19 cellular contexts compared by ENCODE assay signal in genomic region chr2:129914538-129915302, GRCh38.
DNase-seq lines count a peak whose midpoint lies in the region; ATAC-seq, FAIRE-seq and TF ChIP-seq lines count a peak whose summit lies in the region.
"Had no signal": no experiment of that assay in that cellular context is flagged by ENCODE, and none has a peak within 500 bp of the region (broad histone marks: within the 10 kb centered on the region; RNA-seq: fewer than 3 reads in every experiment).

No MANE protein-coding gene starts in this region.

- peaks cover 26% of the 10 kb centered on the region for H3K36me3 Mint-ChIP-seq in natural killer cell treated with Interleukin-12 subunit alpha and Interleukin-12 subunit beta and Interleukin-15 and Interleukin-18, amount 100 ng/mL, for 72 hours

- H3K4me3 Mint-ChIP-seq in natural killer cell treated with Interleukin-12 subunit alpha and Interleukin-12 subunit beta and Interleukin-15 and Interleukin-18, amount 100 ng/mL, for 72 hours, result no peak overlapping the region
- H3K4me3 Mint-ChIP-seq: HFFc6 had no signal

- H3K23ac ChIP-seq in neuronal stem cell (ENCODE audit: low read depth, low read length, poor library complexity), result peak overlapping the region; percentile 82

- peak overlapping the region; percentile 10 for H2BK15ac ChIP-seq in neuronal stem cell (ENCODE audit: low read length)

- DNase-seq in GM12891 (ENCODE audit: insufficient read length, low spot score) (no peak), LNCaP clone FGC (ENCODE audit: low read depth) (peak; percentile 3), esophagus muscularis mucosa (ENCODE audit: extremely low spot score) (peak; percentile 79), neuronal stem cell (ENCODE audit: low spot score) (no peak), NCI-H1436 treated with DMSO at 0.1 percent for 48 hours (lab: John Stamatoyannopoulos, UW) (no peak)
- no peak for DNase-seq in natural killer cell treated with Interleukin-12 subunit alpha and Interleukin-12 subunit beta and Interleukin-15 and Interleukin-18, amount 100 ng/mL, for 72 hours (ENCODE audit: low spot score)
- no peak for DNase-seq in activated naive CD4-positive, alpha-beta T cell treated with Interleukin-2 at 50 U/mL for 16 hours
- DNase-seq: ACHN; AML-193; COR-L47; HFFc6; MM.1S; NCI-H1092 treated with DMSO at 0.1 percent for 48 hours; NCI-H1694; NCI-H2107; NCI-H226; NCI-H526 treated with DMSO at 0.1 percent for 48 hours; NK-92 treated with Interleukin-12 subunit alpha and Interleukin-12 subunit beta, amount 100 ng/mL, for 24 hours; SIG-M5 had no signal

- H3K4me2 ChIP-seq in neuronal stem cell (ENCODE audit: insufficient read depth, low read length, poor library complexity, severe bottlenecking), result no peak overlapping the region

- H3K9me3 ChIP-seq in esophagus muscularis mucosa (peaks cover 0 to 24% (median 23%) of the 10 kb centered on the region in 4 donors), neuronal stem cell (replicated peaks in 1 of 2; ENCODE audit: control insufficient read depth in 2 of 2, insufficient read depth in 1 of 2, low read depth in 1 of 2, low read length in 2 of 2) (peaks cover 0 to 4% of the 10 kb centered on the region in 2 donors)

- H3K4me3 ChIP-seq in LNCaP clone FGC (ENCODE audit: low read depth, low read length), result no peak overlapping the region
- no peak overlapping the region for H3K4me3 ChIP-seq in esophagus muscularis mucosa
- H3K4me3 ChIP-seq in neuronal stem cell (ENCODE audit: low read length in 2 of 2), result peak overlapping the region in 1 of 2 donors; percentile 48

- FAIRE-seq in GM12891 (lab: Jason Lieb, UNC), result peak; percentile 52

- H3K4me1 Mint-ChIP-seq in natural killer cell treated with Interleukin-12 subunit alpha and Interleukin-12 subunit beta and Interleukin-15 and Interleukin-18, amount 100 ng/mL, for 72 hours (ENCODE audit: low read depth in 2 of 2), result no peaks in the 10 kb centered on the region

- ATAC-seq in natural killer cell treated with Interleukin-12 subunit alpha and Interleukin-12 subunit beta and Interleukin-15 and Interleukin-18, amount 100 ng/mL, for 72 hours, result no peak

- no peak for TF ChIP-seq POLR2A in GM12891 (IDR thresholded peaks at IDR 0.05; ENCODE audit: low read depth, low read length)
- no peak for TF ChIP-seq POLR2A in esophagus muscularis mucosa (IDR thresholded peaks at IDR 0.05; ENCODE audit: low read depth)

- no peak overlapping the region for H2AFZ ChIP-seq in neuronal stem cell (ENCODE audit: low read length)

- H3K9ac ChIP-seq in neuronal stem cell (ENCODE audit: low read depth, low read length, poor library complexity), result peak overlapping the region; percentile 71

- H3K27me3 Mint-ChIP-seq in natural killer cell treated with Interleukin-12 subunit alpha and Interleukin-12 subunit beta and Interleukin-15 and Interleukin-18, amount 100 ng/mL, for 72 hours, result peaks cover 8 to 43% of the 10 kb centered on the region in 2 donors

- no peak overlapping the region for H3K18ac ChIP-seq in neuronal stem cell (ENCODE audit: low read length)

- H2BK120ac ChIP-seq in neuronal stem cell (ENCODE audit: low read depth, low read length), result no peak overlapping the region

- TF ChIP-seq CTCF in LNCaP clone FGC (IDR thresholded peaks at IDR 0.05; ENCODE audit: control insufficient read depth, extremely low read depth, insufficient read depth) (no peak), esophagus muscularis mucosa (IDR thresholded peaks at IDR 0.05) (no peak)

- no peak overlapping the region for H4K91ac ChIP-seq in neuronal stem cell (ENCODE audit: low read depth, low read length, poor library complexity)

- TF ChIP-seq EP300 in esophagus muscularis mucosa (IDR thresholded peaks at IDR 0.05), result no peak

- no peak overlapping the region for H3K27ac Mint-ChIP-seq in natural killer cell treated with Interleukin-12 subunit alpha and Interleukin-12 subunit beta and Interleukin-15 and Interleukin-18, amount 100 ng/mL, for 72 hours
- H3K27ac Mint-ChIP-seq: HFFc6 had no signal

- H3K79me1 ChIP-seq in neuronal stem cell (ENCODE audit: low read depth, low read length), result no peaks in the 10 kb centered on the region

- H3K27me3 ChIP-seq in esophagus muscularis mucosa (peaks cover 0 to 7% (median 0%) of the 10 kb centered on the region in 4 donors), neuronal stem cell (ENCODE audit: control insufficient read depth in 3 of 3, insufficient read depth in 3 of 3, low read depth in 1 of 3, low read length in 3 of 3) (no peaks in the 10 kb centered on the region)

- H3K14ac ChIP-seq in neuronal stem cell (ENCODE audit: low read length), result peak overlapping the region; percentile 40

- H2AK5ac ChIP-seq in neuronal stem cell (ENCODE audit: low read depth, low read length), result no peak overlapping the region

- no peak overlapping the region for H4K8ac ChIP-seq in neuronal stem cell (ENCODE audit: low read depth, low read length)

- peaks cover 15% of the 10 kb centered on the region for H3K9me3 Mint-ChIP-seq in natural killer cell treated with Interleukin-12 subunit alpha and Interleukin-12 subunit beta and Interleukin-15 and Interleukin-18, amount 100 ng/mL, for 72 hours

- H2BK12ac ChIP-seq in neuronal stem cell (ENCODE audit: low read length), result no peak overlapping the region

- H3K4me1 ChIP-seq in esophagus muscularis mucosa (no peaks in the 10 kb centered on the region), neuronal stem cell (ENCODE audit: control insufficient read depth in 2 of 2, insufficient read depth in 1 of 2, low read depth in 1 of 2, low read length in 2 of 2) (no peaks in the 10 kb centered on the region)

- H2BK5ac ChIP-seq in neuronal stem cell (ENCODE audit: low read length), result no peak overlapping the region

- H3K27ac ChIP-seq in esophagus muscularis mucosa (replicated peaks in 1 of 4) (no peak overlapping the region), neuronal stem cell (replicated peaks; ENCODE audit: low read length) (no peak overlapping the region)

- intact Hi-C loops in esophagus muscularis mucosa (cut with DNase I), result no loop called here

- H3K4ac ChIP-seq in neuronal stem cell (ENCODE audit: low read length), result peak overlapping the region; percentile 76

- no peaks in the 10 kb centered on the region for H3K36me3 ChIP-seq in esophagus muscularis mucosa
- no peaks in the 10 kb centered on the region for H3K36me3 ChIP-seq in neuronal stem cell (replicated peaks in 1 of 2; ENCODE audit: control insufficient read depth in 2 of 2, insufficient read depth in 2 of 2, low read length in 2 of 2)

- 80% methylated on average over 10 of the region's 11 CpGs for whole genome bisulfite sequencing in esophagus muscularis mucosa
- no CpG with 5 or more reads among the region's 11 CpGs for WGBS in neuronal stem cell (ENCODE audit: extremely low coverage in 2 of 2, insufficient read length in 2 of 2, insufficient replicate concordance in 1 of 2), 2 donors

TF ChIP-seq in GM12891, 5 proteins besides CTCF, POLR2A, EP300 and RAD21:
- TF ChIP-seq PAX5 (IDR thresholded peaks at IDR 0.05; ENCODE audit: insufficient read depth, low read length, severe bottlenecking), result no peak
- TF ChIP-seq TAF1 (IDR thresholded peaks at IDR 0.05; ENCODE audit: low read depth, low read length), result no peak
- TF ChIP-seq SPI1 (IDR thresholded peaks at IDR 0.05; ENCODE audit: low read depth, low read length), result no peak
- no peak for TF ChIP-seq POU2F2 (IDR thresholded peaks at IDR 0.05; ENCODE audit: low read depth, low read length)
- TF ChIP-seq POLR2AphosphoS5 (IDR thresholded peaks at IDR 0.05; ENCODE audit: low read depth, low read length), result no peak

Comparison
In these comparisons a context has a peak if more than half of its experiments do, and no peak if none do; other contexts are left out.
1. DNase-seq: peak in LNCaP clone FGC (single experiment) and esophagus muscularis mucosa (single experiment); none in GM12891 (single experiment), neuronal stem cell (single experiment), natural killer cell treated with Interleukin-12 subunit alpha and Interleukin-12 subunit beta and Interleukin-15 and Interleukin-18, amount 100 ng/mL, for 72 hours (single experiment), NCI-H1436 treated with DMSO at 0.1 percent for 48 hours (single experiment) and activated naive CD4-positive, alpha-beta T cell treated with Interleukin-2 at 50 U/mL for 16 hours (single experiment).